23 cellular contexts compared by ENCODE assay signal in the genomic region with DNA sequence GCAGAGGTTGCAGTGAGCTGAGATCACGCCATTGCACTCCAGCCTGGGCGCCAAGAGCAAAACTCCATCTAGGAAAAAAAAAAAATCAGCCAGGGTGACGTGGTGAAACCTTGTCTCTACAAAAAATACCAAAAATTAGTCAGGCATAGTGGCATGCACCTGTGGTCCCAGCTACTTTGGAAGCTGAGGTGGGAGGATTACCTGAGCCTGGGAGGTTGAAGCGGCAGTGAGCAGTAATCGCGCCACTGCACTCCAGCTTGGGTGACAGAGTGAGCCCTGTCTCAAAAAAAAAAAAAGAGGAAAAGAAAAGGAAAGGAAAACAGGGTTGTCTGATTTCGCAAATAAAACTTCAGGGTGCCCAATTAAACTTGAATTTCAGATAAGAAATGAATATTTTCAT.
"Had no signal": no experiment of that assay in that cellular context is flagged by ENCODE, and none has a peak within 500 bp of the region (broad histone marks: within the 10 kb centered on the region; RNA-seq: fewer than 3 reads in every experiment).

No MANE protein-coding gene starts in this region.

- H3K27ac Mint-ChIP-seq: activated CD8-positive, alpha-beta T cell treated with anti-CD3 and anti-CD28 coated beads, Interleukin-2, amount 10 ng/mL, durations not matched to agents 7 days and 5 days; activated naive CD8-positive, alpha-beta T cell treated with anti-CD3 and anti-CD28 coated beads, Interleukin-2, amount 50 U/mL, for 24 hours; activated T-helper 1 cell treated with anti-CD3 and anti-CD28 coated beads, Interleukin-12 subunit alpha, Interleukin-12 subunit beta, Interleukin-2, Interleukin-4 antibody, amounts not matched to agents 30 ng/mL and 10 ng/mL and 1 ng/mL, durations not matched to agents 14 hours and 24 hours and 36 hours; natural killer cell had no signal

- H3K9me3 ChIP-seq: body of pancreas, prostate gland, spleen had no signal

- H3K4me3 ChIP-seq: body of pancreas, cardiac muscle cell, prostate gland, spleen had no signal

- H3K27me3 ChIP-seq: body of pancreas, cardiac muscle cell, spleen had no signal

- H3K36me3 Mint-ChIP-seq: natural killer cell had no signal

- H3K27me3 Mint-ChIP-seq: activated naive CD8-positive, alpha-beta T cell treated with anti-CD3 and anti-CD28 coated beads, Interleukin-2, amount 50 U/mL, for 24 hours had no signal

- DNase-seq: activated CD4-positive, alpha-beta T cell treated with anti-CD3 and anti-CD28 coated beads for 1 hour; activated CD4-positive, alpha-beta T cell treated with anti-CD3 and anti-CD28 coated beads, Interleukin-2, amount 50 U/mL, for 1 hour; activated CD8-positive, alpha-beta T cell treated with anti-CD3 and anti-CD28 coated beads, Interleukin-2, amount 10 ng/mL, durations not matched to agents 7 days and 5 days; activated gamma-delta T cell; activated naive CD4-positive, alpha-beta T cell treated with anti-CD3 and anti-CD28 coated beads, Interleukin-2, amount 50 U/mL, for 16 hours; activated naive CD8-positive, alpha-beta T cell treated with anti-CD3 and anti-CD28 coated beads, Interleukin-2, amount 50 U/mL, for 24 hours; body of pancreas; cortex of kidney; effector CD4-positive, alpha-beta T cell; erythroblast; foreskin fibroblast; kidney glomerular epithelial cell; left ventricle myocardium superior; mammary epithelial cell; midbrain; natural killer cell; spleen; stimulated activated CD4-positive, alpha-beta T cell treated with anti-CD3 and anti-CD28 coated beads, Interleukin-4, amount 100 ng/mL, for 1 hour; stimulated activated naive CD8-positive, alpha-beta T cell treated with anti-CD3 and anti-CD28 coated beads, Interleukin-15, Interleukin-2, amounts not matched to agents 100 U/mL and 50 U/mL, for 24 hours; WERI-Rb-1 had no signal

- ATAC-seq: activated CD8-positive, alpha-beta T cell treated with anti-CD3 and anti-CD28 coated beads, Interleukin-2, amount 10 ng/mL, durations not matched to agents 7 days and 5 days; activated naive CD8-positive, alpha-beta T cell treated with anti-CD3 and anti-CD28 coated beads, Interleukin-2, amount 50 U/mL, for 24 hours; body of pancreas; left ventricle myocardium superior; natural killer cell; stimulated activated naive CD8-positive, alpha-beta T cell treated with anti-CD3 and anti-CD28 coated beads, Interleukin-15, Interleukin-2, amounts not matched to agents 100 U/mL and 50 U/mL, for 24 hours had no signal

- H3K4me3 Mint-ChIP-seq: activated CD8-positive, alpha-beta T cell treated with anti-CD3 and anti-CD28 coated beads, Interleukin-2, amount 10 ng/mL, durations not matched to agents 7 days and 5 days; activated naive CD8-positive, alpha-beta T cell treated with anti-CD3 and anti-CD28 coated beads, Interleukin-2, amount 50 U/mL, for 24 hours; activated T-helper 1 cell treated with anti-CD3 and anti-CD28 coated beads, Interleukin-12 subunit alpha, Interleukin-12 subunit beta, Interleukin-2, Interleukin-4 antibody, amounts not matched to agents 30 ng/mL and 10 ng/mL and 1 ng/mL, durations not matched to agents 14 hours and 24 hours and 36 hours; natural killer cell had no signal

- H3K36me3 ChIP-seq: cardiac muscle cell, prostate gland, WERI-Rb-1 had no signal

- H3K4me1 Mint-ChIP-seq: activated naive CD8-positive, alpha-beta T cell treated with anti-CD3 and anti-CD28 coated beads, Interleukin-2, amount 50 U/mL, for 24 hours; natural killer cell had no signal

- H3K9me3 Mint-ChIP-seq: activated naive CD8-positive, alpha-beta T cell treated with anti-CD3 and anti-CD28 coated beads, Interleukin-2, amount 50 U/mL, for 24 hours; natural killer cell had no signal

- H3K27ac ChIP-seq: cardiac muscle cell, WERI-Rb-1 had no signal
